ENCODE assay signal across 11 cellular contexts in genomic region chr14:95830386-95830785, GRCh38.
DNase-seq lines count a peak whose midpoint lies in the region; ATAC-seq lines count a peak whose summit lies in the region.
"Had no signal": no experiment of that assay in that cellular context is flagged by ENCODE, and none has a peak within 500 bp of the region (broad histone marks: within the 10 kb centered on the region; RNA-seq: fewer than 3 reads in every experiment).

No MANE protein-coding gene starts in this region.

- DNase-seq in DMS79 treated with DMSO at 0.1 percent for 48 hours (lab: John Stamatoyannopoulos, UW) (peak; percentile 4), DMS79 (lab: John Stamatoyannopoulos, UW) (no peak), NCI-H748 (lab: John Stamatoyannopoulos, UW; ENCODE audit: unreplicated experiment) (peak; percentile 20), NCI-H748 treated with DMSO at 0.1 percent for 48 hours (lab: John Stamatoyannopoulos, UW) (no peak), islet precursor cell (peak; percentile 35), EL (no peak)
- DNase-seq: Calu3; CD4-positive, CD25-positive, alpha-beta regulatory T cell; DMS 273 treated with DMSO at 0.1 percent for 48 hours; GDM1 had no signal

- no peak for ATAC-seq in GM21447 (IDR thresholded peaks at IDR 0.05; ENCODE audit: unreplicated experiment)

Comparison
In these comparisons a context has a peak if more than half of its experiments do, and no peak if none do; other contexts are left out.
1. DNase-seq: peak in DMS79 treated with DMSO at 0.1 percent for 48 hours (single experiment), NCI-H748 (single experiment) and islet precursor cell (single experiment); none in DMS79 (single experiment), NCI-H748 treated with DMSO at 0.1 percent for 48 hours (single experiment) and EL (single experiment).